Comparison of ENCODE assay signal across 1 cellular context in the genomic region with DNA sequence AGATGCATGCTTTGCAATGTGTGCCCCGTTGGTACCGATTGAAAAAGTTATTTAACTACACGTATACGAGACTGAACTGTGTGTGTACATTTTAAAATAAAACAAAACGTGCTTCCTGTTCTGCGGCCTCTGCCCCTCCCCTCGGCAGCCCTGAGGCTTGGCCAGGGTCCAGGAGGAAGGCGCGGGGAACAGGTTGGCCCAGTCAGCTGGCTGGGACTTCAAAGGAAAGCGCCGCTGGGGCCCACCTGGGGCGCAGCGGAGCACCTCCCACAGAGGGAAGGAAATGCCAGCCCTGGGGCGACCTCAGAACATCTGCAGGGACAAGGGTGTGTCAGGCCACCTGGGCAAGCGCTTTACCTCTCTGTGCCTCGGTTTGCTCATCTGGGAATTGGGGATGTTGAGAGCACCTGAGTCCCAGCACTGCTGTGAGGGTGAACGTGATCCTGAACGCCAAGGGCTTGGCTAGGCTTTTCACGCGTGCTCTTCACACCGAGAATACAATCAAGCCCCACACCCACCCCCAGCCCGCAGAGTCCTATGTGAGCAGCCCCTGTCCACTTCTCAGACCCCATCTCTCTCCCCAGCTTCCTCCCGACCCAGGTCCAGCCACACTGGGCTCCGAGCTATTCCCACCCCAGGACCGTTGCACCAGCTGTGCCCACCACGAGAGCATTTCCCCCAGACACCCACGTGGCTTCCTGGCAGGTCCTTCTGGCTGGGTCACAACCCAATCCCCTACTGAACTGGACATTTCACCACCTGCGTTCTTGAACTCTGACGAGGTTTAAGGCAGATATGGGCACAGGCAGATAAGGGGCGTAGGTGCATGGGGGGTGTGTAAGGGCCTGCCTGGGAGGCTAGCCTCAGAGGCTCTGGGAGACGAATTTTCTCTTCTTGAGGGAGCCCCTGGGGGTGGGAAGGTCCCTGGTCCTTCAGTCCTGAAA.
TF ChIP-seq lines count a peak whose summit lies in the region.

No MANE protein-coding gene starts in this region.

TF ChIP-seq in HEK293, 187 proteins besides CTCF, POLR2A, EP300 and RAD21 (continued from another document and continues in another):
- TF ChIP-seq PRDM4 (tag by site-specific recombination; IDR thresholded peaks at IDR 0.05) (no peak), ZNF830 (tag by site-specific recombination; IDR thresholded peaks at IDR 0.05; ENCODE audit: low read depth) (no peak), ZNF621 (tag by site-specific recombination; IDR thresholded peaks at IDR 0.05) (no peak), ZNF571 (tag by site-specific recombination; IDR thresholded peaks at IDR 0.05) (no peak), ZBTB17 (tag by site-specific recombination; IDR thresholded peaks at IDR 0.05) (no peak), ZNF521 (tag by site-specific recombination; IDR thresholded peaks at IDR 0.05) (no peak), TCF7L2 (IDR thresholded peaks at IDR 0.05; ENCODE audit: borderline replicate concordance, low read depth, low read length) (peak; percentile 99), BCL11B (tag by site-specific recombination; IDR thresholded peaks at IDR 0.05; ENCODE audit: low read depth) (no peak), ZNF341 (tag by site-specific recombination; IDR thresholded peaks at IDR 0.05; ENCODE audit: low read depth) (no peak), ZNF24 (tag by site-specific recombination; IDR thresholded peaks at IDR 0.05) (peak; percentile 80; the same call in 1 of the 2 replicates), ZBTB20 (tag by site-specific recombination; IDR thresholded peaks at IDR 0.05) (no peak), ZBTB21 (tag by site-specific recombination; IDR thresholded peaks at IDR 0.05) (no peak), ZNF639 (tag by site-specific recombination; IDR thresholded peaks at IDR 0.05) (no peak), ZNF335 (tag by site-specific recombination; conservative IDR thresholded peaks at IDR 0.05) (no peak), SETDB1 (IDR thresholded peaks at IDR 0.05; ENCODE audit: insufficient read length, low read length) (no peak), ZNF214 (tag by site-specific recombination; IDR thresholded peaks at IDR 0.05; ENCODE audit: borderline replicate concordance) (no peak), ZNF280C (tag by site-specific recombination; IDR thresholded peaks at IDR 0.05) (no peak), GLI2 (tag by site-specific recombination; IDR thresholded peaks at IDR 0.05; ENCODE audit: borderline replicate concordance, low read depth) (no peak), OVOL3 (tag by site-specific recombination; IDR thresholded peaks at IDR 0.05) (no peak), ZNF777 (tag by site-specific recombination; IDR thresholded peaks at IDR 0.05; ENCODE audit: borderline replicate concordance) (no peak), ZNF558 (tag by site-specific recombination; IDR thresholded peaks at IDR 0.05) (no peak), ZNF157 (tag by site-specific recombination; IDR thresholded peaks at IDR 0.05) (no peak), ZFP69B (tag by site-specific recombination; IDR thresholded peaks at IDR 0.05) (peak; percentile 97), ZNF266 (tag by site-specific recombination; IDR thresholded peaks at IDR 0.05; ENCODE audit: low read depth) (no peak), MEIS1 (CRISPR knock-in tag; IDR thresholded peaks at IDR 0.05; ENCODE audit: borderline replicate concordance) (no peak), ZNF10 (tag by site-specific recombination; IDR thresholded peaks at IDR 0.05) (no peak), ZNF416 (tag by site-specific recombination; IDR thresholded peaks at IDR 0.05) (no peak), ZNF785 (tag by site-specific recombination; IDR thresholded peaks at IDR 0.05) (no peak), ZNF555 (tag by site-specific recombination; conservative IDR thresholded peaks at IDR 0.05) (no peak), ZNF121 (tag by site-specific recombination; IDR thresholded peaks at IDR 0.05) (peak; percentile 84), KLF1 (tag by site-specific recombination; IDR thresholded peaks at IDR 0.05) (peak; percentile 81), GFI1B (tag by site-specific recombination; IDR thresholded peaks at IDR 0.05) (no peak), ZNF561 (tag by site-specific recombination; IDR thresholded peaks at IDR 0.05; ENCODE audit: borderline replicate concordance) (peak; percentile 36; the same call in 1 of the 2 replicates), ZNF391 (tag by site-specific recombination; IDR thresholded peaks at IDR 0.05; ENCODE audit: borderline replicate concordance, low read depth) (no peak; the same call in 1 of the 2 replicates), ZNF658 (tag by site-specific recombination; IDR thresholded peaks at IDR 0.05) (no peak), ZNF624 (tag by site-specific recombination; IDR thresholded peaks at IDR 0.05) (no peak), PRDM1 (tag by site-specific recombination; IDR thresholded peaks at IDR 0.05) (no peak), REPIN1 (tag by site-specific recombination; IDR thresholded peaks at IDR 0.05; ENCODE audit: low read depth) (no peak), ZNF510 (tag by site-specific recombination; IDR thresholded peaks at IDR 0.05; ENCODE audit: insufficient replicate concordance) (no peak), ZNF311 (tag by site-specific recombination; IDR thresholded peaks at IDR 0.05; ENCODE audit: borderline replicate concordance) (no peak), ZNF138 (tag by site-specific recombination; IDR thresholded peaks at IDR 0.05; ENCODE audit: borderline replicate concordance) (no peak)
- TF ChIP-seq, protein P1, sequence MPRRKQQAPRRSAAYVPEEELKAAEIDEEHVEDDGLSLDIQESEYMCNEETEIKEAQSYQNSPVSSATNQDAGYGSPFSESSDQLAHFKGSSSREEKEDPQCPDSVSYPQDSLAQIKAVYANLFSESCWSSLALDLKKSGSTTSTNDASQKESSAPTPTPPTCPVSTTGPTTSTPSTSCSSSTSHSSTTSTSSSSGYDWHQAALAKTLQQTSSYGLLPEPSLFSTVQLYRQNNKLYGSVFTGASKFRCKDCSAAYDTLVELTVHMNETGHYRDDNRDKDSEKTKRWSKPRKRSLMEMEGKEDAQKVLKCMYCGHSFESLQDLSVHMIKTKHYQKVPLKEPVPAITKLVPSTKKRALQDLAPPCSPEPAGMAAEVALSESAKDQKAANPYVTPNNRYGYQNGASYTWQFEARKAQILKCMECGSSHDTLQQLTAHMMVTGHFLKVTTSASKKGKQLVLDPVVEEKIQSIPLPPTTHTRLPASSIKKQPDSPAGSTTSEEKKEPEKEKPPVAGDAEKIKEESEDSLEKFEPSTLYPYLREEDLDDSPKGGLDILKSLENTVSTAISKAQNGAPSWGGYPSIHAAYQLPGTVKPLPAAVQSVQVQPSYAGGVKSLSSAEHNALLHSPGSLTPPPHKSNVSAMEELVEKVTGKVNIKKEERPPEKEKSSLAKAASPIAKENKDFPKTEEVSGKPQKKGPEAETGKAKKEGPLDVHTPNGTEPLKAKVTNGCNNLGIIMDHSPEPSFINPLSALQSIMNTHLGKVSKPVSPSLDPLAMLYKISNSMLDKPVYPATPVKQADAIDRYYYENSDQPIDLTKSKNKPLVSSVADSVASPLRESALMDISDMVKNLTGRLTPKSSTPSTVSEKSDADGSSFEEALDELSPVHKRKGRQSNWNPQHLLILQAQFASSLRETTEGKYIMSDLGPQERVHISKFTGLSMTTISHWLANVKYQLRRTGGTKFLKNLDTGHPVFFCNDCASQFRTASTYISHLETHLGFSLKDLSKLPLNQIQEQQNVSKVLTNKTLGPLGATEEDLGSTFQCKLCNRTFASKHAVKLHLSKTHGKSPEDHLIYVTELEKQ (tag by site-specific recombination; IDR thresholded peaks at IDR 0.05; ENCODE audit: borderline replicate concordance) = peak; percentile 47; the same call in 1 of the 2 replicates
- TF ChIP-seq, protein P2, sequence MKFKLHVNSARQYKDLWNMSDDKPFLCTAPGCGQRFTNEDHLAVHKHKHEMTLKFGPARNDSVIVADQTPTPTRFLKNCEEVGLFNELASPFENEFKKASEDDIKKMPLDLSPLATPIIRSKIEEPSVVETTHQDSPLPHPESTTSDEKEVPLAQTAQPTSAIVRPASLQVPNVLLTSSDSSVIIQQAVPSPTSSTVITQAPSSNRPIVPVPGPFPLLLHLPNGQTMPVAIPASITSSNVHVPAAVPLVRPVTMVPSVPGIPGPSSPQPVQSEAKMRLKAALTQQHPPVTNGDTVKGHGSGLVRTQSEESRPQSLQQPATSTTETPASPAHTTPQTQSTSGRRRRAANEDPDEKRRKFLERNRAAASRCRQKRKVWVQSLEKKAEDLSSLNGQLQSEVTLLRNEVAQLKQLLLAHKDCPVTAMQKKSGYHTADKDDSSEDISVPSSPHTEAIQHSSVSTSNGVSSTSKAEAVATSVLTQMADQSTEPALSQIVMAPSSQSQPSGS (tag by site-specific recombination; IDR thresholded peaks at IDR 0.05; ENCODE audit: low read depth) = no peak
- TF ChIP-seq, protein P3, sequence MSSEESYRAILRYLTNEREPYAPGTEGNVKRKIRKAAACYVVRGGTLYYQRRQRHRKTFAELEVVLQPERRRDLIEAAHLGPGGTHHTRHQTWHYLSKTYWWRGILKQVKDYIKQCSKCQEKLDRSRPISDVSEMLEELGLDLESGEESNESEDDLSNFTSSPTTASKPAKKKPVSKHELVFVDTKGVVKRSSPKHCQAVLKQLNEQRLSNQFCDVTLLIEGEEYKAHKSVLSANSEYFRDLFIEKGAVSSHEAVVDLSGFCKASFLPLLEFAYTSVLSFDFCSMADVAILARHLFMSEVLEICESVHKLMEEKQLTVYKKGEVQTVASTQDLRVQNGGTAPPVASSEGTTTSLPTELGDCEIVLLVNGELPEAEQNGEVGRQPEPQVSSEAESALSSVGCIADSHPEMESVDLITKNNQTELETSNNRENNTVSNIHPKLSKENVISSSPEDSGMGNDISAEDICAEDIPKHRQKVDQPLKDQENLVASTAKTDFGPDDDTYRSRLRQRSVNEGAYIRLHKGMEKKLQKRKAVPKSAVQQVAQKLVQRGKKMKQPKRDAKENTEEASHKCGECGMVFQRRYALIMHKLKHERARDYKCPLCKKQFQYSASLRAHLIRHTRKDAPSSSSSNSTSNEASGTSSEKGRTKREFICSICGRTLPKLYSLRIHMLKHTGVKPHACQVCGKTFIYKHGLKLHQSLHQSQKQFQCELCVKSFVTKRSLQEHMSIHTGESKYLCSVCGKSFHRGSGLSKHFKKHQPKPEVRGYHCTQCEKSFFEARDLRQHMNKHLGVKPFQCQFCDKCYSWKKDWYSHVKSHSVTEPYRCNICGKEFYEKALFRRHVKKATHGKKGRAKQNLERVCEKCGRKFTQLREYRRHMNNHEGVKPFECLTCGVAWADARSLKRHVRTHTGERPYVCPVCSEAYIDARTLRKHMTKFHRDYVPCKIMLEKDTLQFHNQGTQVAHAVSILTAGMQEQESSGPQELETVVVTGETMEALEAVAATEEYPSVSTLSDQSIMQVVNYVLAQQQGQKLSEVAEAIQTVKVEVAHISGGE (tag by site-specific recombination; conservative IDR thresholded peaks at IDR 0.05; ENCODE audit: low read depth) = no peak
- TF ChIP-seq, protein P4, sequence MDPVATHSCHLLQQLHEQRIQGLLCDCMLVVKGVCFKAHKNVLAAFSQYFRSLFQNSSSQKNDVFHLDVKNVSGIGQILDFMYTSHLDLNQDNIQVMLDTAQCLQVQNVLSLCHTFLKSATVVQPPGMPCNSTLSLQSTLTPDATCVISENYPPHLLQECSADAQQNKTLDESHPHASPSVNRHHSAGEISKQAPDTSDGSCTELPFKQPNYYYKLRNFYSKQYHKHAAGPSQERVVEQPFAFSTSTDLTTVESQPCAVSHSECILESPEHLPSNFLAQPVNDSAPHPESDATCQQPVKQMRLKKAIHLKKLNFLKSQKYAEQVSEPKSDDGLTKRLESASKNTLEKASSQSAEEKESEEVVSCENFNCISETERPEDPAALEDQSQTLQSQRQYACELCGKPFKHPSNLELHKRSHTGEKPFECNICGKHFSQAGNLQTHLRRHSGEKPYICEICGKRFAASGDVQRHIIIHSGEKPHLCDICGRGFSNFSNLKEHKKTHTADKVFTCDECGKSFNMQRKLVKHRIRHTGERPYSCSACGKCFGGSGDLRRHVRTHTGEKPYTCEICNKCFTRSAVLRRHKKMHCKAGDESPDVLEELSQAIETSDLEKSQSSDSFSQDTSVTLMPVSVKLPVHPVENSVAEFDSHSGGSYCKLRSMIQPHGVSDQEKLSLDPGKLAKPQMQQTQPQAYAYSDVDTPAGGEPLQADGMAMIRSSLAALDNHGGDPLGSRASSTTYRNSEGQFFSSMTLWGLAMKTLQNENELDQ (tag by site-specific recombination; IDR thresholded peaks at IDR 0.05; ENCODE audit: low read depth) = no peak
